1 cellular context compared by ENCODE assay signal in genomic region chr6:69216127-69216526, GRCh38.
A peak's percentile ranks its signal among the peaks of the same experiment; 100 is the strongest.
TF ChIP-seq lines count a peak whose summit lies in the region.

No MANE protein-coding gene starts in this region.

TF ChIP-seq in H1, 55 proteins besides CTCF, POLR2A, EP300 and RAD21:
- 0 out of 2 replicates have a peak, but pooled peaks have one; percentile 40 for TF ChIP-seq POU5F1 (IDR thresholded peaks at IDR 0.05; ENCODE audit: low read depth, low read length)
- no peak for TF ChIP-seq TCF12 (IDR thresholded peaks at IDR 0.05; ENCODE audit: low read depth, low read length)
- TF ChIP-seq CHD7 (IDR thresholded peaks at IDR 0.05; ENCODE audit: insufficient replicate concordance, low read length), result peak; percentile 94
- 0 out of 2 replicates have a peak, but pooled peaks have one; percentile 7 for TF ChIP-seq SP1 (IDR thresholded peaks at IDR 0.05; ENCODE audit: low read depth, low read length)
- no peak for TF ChIP-seq KDM5A (IDR thresholded peaks at IDR 0.05; ENCODE audit: low read length)
TF ChIP-seq in H1: peak in this region for 3.
